ENCODE assay signal across 26 cellular contexts in the genomic region with DNA sequence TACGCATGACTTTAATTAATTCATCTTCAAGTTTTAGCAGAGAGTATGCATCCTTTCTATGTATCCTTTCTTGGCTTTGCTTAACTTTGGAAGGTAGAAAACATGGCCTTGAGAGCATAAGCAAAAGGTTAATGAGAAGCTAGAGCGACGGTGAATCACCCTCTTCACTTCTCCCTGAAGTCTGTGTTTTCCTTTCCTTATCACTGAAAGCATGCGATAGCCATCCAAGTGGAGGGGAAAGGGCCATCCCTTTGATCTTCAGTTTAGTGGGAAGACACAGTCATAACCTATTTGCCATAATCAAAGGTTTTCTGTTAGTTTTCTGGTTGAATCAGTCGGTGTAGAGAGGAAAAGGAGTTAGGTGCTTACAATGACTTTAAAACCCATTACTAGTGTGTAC.
DNase-seq lines count a peak whose midpoint lies in the region; ATAC-seq, FAIRE-seq and TF ChIP-seq lines count a peak whose summit lies in the region.
"Had no signal": no experiment of that assay in that cellular context is flagged by ENCODE, and none has a peak within 500 bp of the region (broad histone marks: within the 10 kb centered on the region; RNA-seq: fewer than 3 reads in every experiment).

No MANE protein-coding gene starts in this region.

- DNase-seq in Caki2 (ENCODE audit: low read depth) (peak; percentile 57), RCC 7860 (ENCODE audit: low spot score) (peak; percentile 25), hepatocyte (ENCODE audit: low spot score) (peak; percentile 54), C1 segment of cervical spinal cord (lab: John Stamatoyannopoulos, UW) (no peak), EL (no peak), psoas muscle (no peak)
- DNase-seq: activated CD4-positive, alpha-beta T cell treated with anti-CD3 and anti-CD28 coated beads for 4 hours; activated CD8-positive, alpha-beta memory T cell treated with anti-CD3 and anti-CD28 coated beads for 24 hours; activated effector memory CD4-positive, alpha-beta T cell treated with anti-CD3 and anti-CD28 coated beads, Interleukin-2, amount 50 U/mL, for 16 hours; activated T-cell treated with anti-CD3 and anti-CD28 coated beads, Interleukin-2, amount 50 U/mL, for 1 hour; CD4-positive, alpha-beta memory T cell; dermis blood vessel endothelial cell; glutamatergic neuron; Karpas-422; naive thymus-derived CD4-positive, alpha-beta T cell; NCI-H146; NCI-H2107; NCI-H446 treated with DMSO at 0.1 percent for 48 hours; SK-N-SH; T-helper 2 cell had no signal

- no peaks in the 10 kb centered on the region for H3K9me3 ChIP-seq in hepatocyte (ENCODE audit: low read depth)
- no peaks in the 10 kb centered on the region for H3K9me3 ChIP-seq in mesodermal cell (ENCODE audit: control insufficient read depth, low read length)
- H3K9me3 ChIP-seq in psoas muscle = no peaks in the 10 kb centered on the region
- H3K9me3 ChIP-seq: prostate gland, SK-N-SH, thoracic aorta had no signal

- no peak for FAIRE-seq in RCC 7860 (lab: Jason Lieb, UNC)
- FAIRE-seq: G401.6, urothelium cell line had no signal

- no peak overlapping the region for H3K4me3 ChIP-seq in hepatocyte
- H3K4me3 ChIP-seq in mesodermal cell (ENCODE audit: extremely low read depth, insufficient read depth, low read length, poor library complexity, severe bottlenecking) = no peak overlapping the region
- H3K4me3 ChIP-seq in psoas muscle = no peak overlapping the region
- H3K4me3 ChIP-seq: prostate gland, thoracic aorta had no signal

- no peak for TF ChIP-seq CTCF in hepatocyte (IDR thresholded peaks at IDR 0.05; ENCODE audit: poor library complexity)
- no peak for TF ChIP-seq CTCF in psoas muscle (IDR thresholded peaks at IDR 0.05)

- H3K4me1 ChIP-seq in hepatocyte (ENCODE audit: insufficient read depth) (no peaks in the 10 kb centered on the region), mesodermal cell (ENCODE audit: control insufficient read depth, insufficient read depth, low read length, poor library complexity, severe bottlenecking) (peaks cover 4% of the 10 kb centered on the region), psoas muscle (no peaks in the 10 kb centered on the region)
- H3K4me1 ChIP-seq: prostate gland had no signal

- no peak overlapping the region for H2AFZ ChIP-seq in hepatocyte

- H3K4me2 ChIP-seq in hepatocyte = no peak overlapping the region
- H3K4me2 ChIP-seq: SK-N-SH had no signal

- intact Hi-C loops in psoas muscle (cut with DNase I) = no loop called here

- ATAC-seq in GM19397 (IDR thresholded peaks at IDR 0.05; ENCODE audit: unreplicated experiment) = no peak
- ATAC-seq in psoas muscle = no peak
- ATAC-seq: naive thymus-derived CD4-positive, alpha-beta T cell had no signal

- no peaks in the 10 kb centered on the region for H4K20me1 ChIP-seq in hepatocyte (ENCODE audit: insufficient read depth, poor library complexity, severe bottlenecking)

- no peaks in the 10 kb centered on the region for H3K9me2 ChIP-seq in hepatocyte (replicated peaks; ENCODE audit: insufficient read depth)
- H3K9me2 ChIP-seq: SK-N-SH had no signal

- H3K27ac ChIP-seq in hepatocyte (peak overlapping the region; percentile 5), mesodermal cell (ENCODE audit: low read depth, low read length, severe bottlenecking) (peak overlapping the region; percentile 48), psoas muscle (no peak overlapping the region)
- H3K27ac ChIP-seq: prostate gland, thoracic aorta had no signal

- H3K27me3 ChIP-seq in hepatocyte = no peaks in the 10 kb centered on the region
- no peaks in the 10 kb centered on the region for H3K27me3 ChIP-seq in psoas muscle (ENCODE audit: insufficient read depth in 3 of 3, low read length in 2 of 3)

- WGBS in hepatocyte (ENCODE audit: low lambda C conversion rate, missing lambda C conversion rate) = 33% methylated on average over 5 of the region's 5 CpGs
- no CpG with 5 or more reads among the region's 5 CpGs for WGBS in mesodermal cell (ENCODE audit: insufficient coverage in 2 of 2), 2 experiments
- 46 to 60% (median 59%) methylated on average over 5 of the region's 5 CpGs for WGBS in psoas muscle, 3 donors

- in situ Hi-C loops in Caki2 (cut with HindIII; ENCODE audit: low pct_unique_long_range_greater_than_20kb, low sequenced_read_pairs) = no loop called here

- H3K79me2 ChIP-seq in hepatocyte = no peaks in the 10 kb centered on the region

- H3K36me3 ChIP-seq in hepatocyte (replicated peaks; ENCODE audit: insufficient read depth, low read depth) (no peaks in the 10 kb centered on the region), mesodermal cell (ENCODE audit: control insufficient read depth, insufficient read depth, low read length) (no peaks in the 10 kb centered on the region), psoas muscle (ENCODE audit: insufficient read depth in 1 of 2, low read depth in 1 of 2) (no peaks in the 10 kb centered on the region)
- H3K36me3 ChIP-seq: prostate gland, thoracic aorta had no signal

Comparison
In these comparisons a context has a peak if more than half of its experiments do, and no peak if none do; other contexts are left out.
1. DNase-seq: peak in Caki2 (single experiment), RCC 7860 (single experiment) and hepatocyte (single experiment); none in C1 segment of cervical spinal cord (0 of 14), EL (single experiment) and psoas muscle (0 of 2).